Comparison of ENCODE assay signal across 9 cellular contexts in the genomic region with DNA sequence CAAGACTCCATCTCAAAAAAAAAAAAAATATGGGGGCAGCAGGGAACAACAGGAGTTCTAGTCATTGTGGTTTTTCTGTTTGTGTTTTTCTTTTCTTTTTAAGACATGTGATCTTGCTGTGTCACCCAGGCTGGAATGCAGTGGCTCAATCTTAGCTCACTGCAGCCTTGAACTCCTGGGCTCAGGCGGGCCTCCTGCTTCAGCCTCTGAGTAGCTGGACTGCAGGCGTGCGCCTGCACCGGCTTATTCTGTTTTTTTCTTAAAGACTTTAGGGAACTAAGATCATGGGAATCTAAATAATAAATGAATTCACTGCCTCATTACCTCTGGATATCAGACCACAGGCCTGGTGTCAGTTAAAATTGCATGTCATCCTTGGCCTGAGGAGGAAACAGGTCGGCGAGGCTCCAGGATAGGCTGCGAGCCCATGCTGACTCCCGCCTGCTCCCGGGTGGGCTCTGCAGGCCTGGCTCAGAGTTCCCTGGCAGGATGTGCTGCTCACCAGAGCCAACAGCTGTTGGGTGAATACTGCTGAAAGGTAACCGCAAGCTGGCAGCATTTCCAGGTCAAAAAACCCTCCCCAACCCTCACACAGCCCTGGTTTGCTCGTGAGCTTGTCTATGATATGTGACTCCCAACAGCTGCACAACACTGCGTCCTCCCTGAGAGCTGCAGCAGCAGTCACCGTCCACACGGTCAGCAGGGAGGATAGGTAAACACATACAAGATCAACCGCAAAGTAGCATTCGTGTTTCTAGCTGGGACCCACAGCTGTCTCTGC. TPM values are rescaled to one million over a fixed set of nuclear protein-coding genes. Genes with fewer than 3 reads are reported as not detected.
DNase-seq lines count a peak whose midpoint lies in the region; ATAC-seq and TF ChIP-seq lines count a peak whose summit lies in the region.
"Had no signal": no experiment of that assay in that cellular context is flagged by ENCODE, and none has a peak within 500 bp of the region (broad histone marks: within the 10 kb centered on the region; RNA-seq: fewer than 3 reads in every experiment).

No MANE protein-coding gene starts in this region.

- no peak overlapping the region for H2AFZ ChIP-seq in neural progenitor cell (replicated peaks)

- ATAC-seq in effector memory CD8-positive, alpha-beta T cell (replicated peaks), result no peak
- ATAC-seq in left colon, result no peak

- H3K4me2 ChIP-seq in BLaER1 treated with 17β-estradiol and CSF1 and Interleukin-3, amounts not matched to agents 10 nM and 100 nM, result peak overlapping the region; percentile 49 to 91 (median 83)
- H3K4me2 ChIP-seq in neural progenitor cell, result no peak overlapping the region

- peak; percentile 89 for DNase-seq in GOT3 (lab: John Stamatoyannopoulos, UW)
- DNase-seq in NCI-H2029 (lab: John Stamatoyannopoulos, UW), result peak; percentile 90
- DNase-seq in astrocyte of the cerebellum (ENCODE audit: low read depth), result peak; percentile 85
- DNase-seq in neural progenitor cell (ENCODE audit: low spot score), result no peak
- DNase-seq in effector memory CD8-positive, alpha-beta T cell, result no peak
- DNase-seq in left colon, result no peak
- DNase-seq in activated CD4-positive, alpha-beta T cell treated with anti-CD3 and anti-CD28 coated beads, Interleukin-2, amount 50 U/mL, for 1 hour, result no peak

- intact Hi-C loops in left colon (cut with DNase I, micrococcal nuclease), result no loop called here

- H3K36me3 ChIP-seq in BLaER1 treated with 17β-estradiol and CSF1 and Interleukin-3, amounts not matched to agents 10 nM and 100 nM, result peaks cover 9 to 40% (median 29%) of the 10 kb centered on the region in 11 experiments; a peak in 21 of 22 replicates
- no peaks in the 10 kb centered on the region for H3K36me3 ChIP-seq in neural progenitor cell

- in situ Hi-C loops in astrocyte of the cerebellum (cut with HindIII; ENCODE audit: low sequenced_read_pairs), result no loop called here

- H3K27me3 ChIP-seq in BLaER1 treated with 17β-estradiol and CSF1 and Interleukin-3, amounts not matched to agents 10 nM and 100 nM, result no peaks in the 10 kb centered on the region
- no peaks in the 10 kb centered on the region for H3K27me3 ChIP-seq in neural progenitor cell

- H3K27me3 Mint-ChIP-seq in neural progenitor cell (ENCODE audit: insufficient read depth, low read depth), result peaks cover 4% of the 10 kb centered on the region
- H3K27me3 Mint-ChIP-seq in effector memory CD8-positive, alpha-beta T cell, result peaks cover 0 to 12% of the 10 kb centered on the region in 2 donors

- H3K4me1 Mint-ChIP-seq in neural progenitor cell, result peaks cover 5% of the 10 kb centered on the region
- H3K4me1 Mint-ChIP-seq in effector memory CD8-positive, alpha-beta T cell (ENCODE audit: low read depth in 2 of 2), result peaks cover 0 to 7% of the 10 kb centered on the region in 2 donors

- H3K36me3 Mint-ChIP-seq in neural progenitor cell, result peaks cover 21% of the 10 kb centered on the region
- H3K36me3 Mint-ChIP-seq in effector memory CD8-positive, alpha-beta T cell (ENCODE audit: insufficient read depth), result peaks cover 5% of the 10 kb centered on the region
- H3K36me3 Mint-ChIP-seq: activated naive CD4-positive, alpha-beta T cell treated with anti-CD3 and anti-CD28 coated beads, Interleukin-2, amount 50 U/mL, for 24 hours had no signal

- H3K9ac ChIP-seq in BLaER1 treated with 17β-estradiol and CSF1 and Interleukin-3, amounts not matched to agents 10 nM and 100 nM, result peak overlapping the region in 10 of 11 experiments; percentile 38 to 73 (median 66); a peak in 18 of 22 replicates
- no peak overlapping the region for H3K9ac ChIP-seq in neural progenitor cell

- peak overlapping the region in 9 of 11 experiments; percentile 65 to 85 (median 80); a peak in 19 of 22 replicates for H3K27ac ChIP-seq in BLaER1 treated with 17β-estradiol and CSF1 and Interleukin-3, amounts not matched to agents 10 nM and 100 nM
- no peak overlapping the region for H3K27ac ChIP-seq in neural progenitor cell

- peaks cover 0 to 27% (median 0%) of the 10 kb centered on the region in 11 experiments; a peak in 10 of 22 replicates for H3K9me3 ChIP-seq in BLaER1 treated with 17β-estradiol and CSF1 and Interleukin-3, amounts not matched to agents 10 nM and 100 nM (replicated peaks in 1 of 11)
- H3K9me3 ChIP-seq in neural progenitor cell (ENCODE audit: low read depth), result no peaks in the 10 kb centered on the region

- peak overlapping the region; percentile 60 for H3K27ac Mint-ChIP-seq in neural progenitor cell
- H3K27ac Mint-ChIP-seq in effector memory CD8-positive, alpha-beta T cell, result no peak overlapping the region
- H3K27ac Mint-ChIP-seq: activated naive CD4-positive, alpha-beta T cell treated with anti-CD3 and anti-CD28 coated beads, Interleukin-2, amount 50 U/mL, for 24 hours had no signal

- no peaks in the 10 kb centered on the region for H3K79me2 ChIP-seq in neural progenitor cell (ENCODE audit: low read depth)

- H3K4me3 Mint-ChIP-seq in neural progenitor cell, result no peak overlapping the region
- no peak overlapping the region for H3K4me3 Mint-ChIP-seq in effector memory CD8-positive, alpha-beta T cell
- H3K4me3 Mint-ChIP-seq: activated naive CD4-positive, alpha-beta T cell treated with anti-CD3 and anti-CD28 coated beads, Interleukin-2, amount 50 U/mL, for 24 hours had no signal

- H3K4me3 ChIP-seq in BLaER1 treated with 17β-estradiol and CSF1 and Interleukin-3, amounts not matched to agents 10 nM and 100 nM, result peak overlapping the region in 3 of 10 experiments; percentile 5 to 30 (median 23); a peak in 5 of 20 replicates
- no peak overlapping the region for H3K4me3 ChIP-seq in astrocyte of the cerebellum (ENCODE audit: low read depth, low read length)
- no peak overlapping the region for H3K4me3 ChIP-seq in neural progenitor cell

- no peaks in the 10 kb centered on the region for H4K20me1 ChIP-seq in BLaER1 treated with 17β-estradiol and CSF1 and Interleukin-3, amounts not matched to agents 10 nM and 100 nM
- no peaks in the 10 kb centered on the region for H4K20me1 ChIP-seq in neural progenitor cell (ENCODE audit: low read depth)

- peaks cover 47 to 100% (median 96%) of the 10 kb centered on the region in 10 experiments for H3K4me1 ChIP-seq in BLaER1 treated with 17β-estradiol and CSF1 and Interleukin-3, amounts not matched to agents 10 nM and 100 nM
- H3K4me1 ChIP-seq in neural progenitor cell, result no peaks in the 10 kb centered on the region

- no peaks in the 10 kb centered on the region for H3F3A ChIP-seq in neural progenitor cell (ENCODE audit: low read depth)

- TF ChIP-seq CTCF in astrocyte of the cerebellum (IDR thresholded peaks at IDR 0.05; ENCODE audit: low read depth, low read length, missing control alignments), result no peak
- TF ChIP-seq CTCF in neural progenitor cell (IDR thresholded peaks at IDR 0.05), result no peak

- no peaks in the 10 kb centered on the region for H3K9me3 Mint-ChIP-seq in neural progenitor cell
- no peaks in the 10 kb centered on the region for H3K9me3 Mint-ChIP-seq in effector memory CD8-positive, alpha-beta T cell
- H3K9me3 Mint-ChIP-seq: activated naive CD4-positive, alpha-beta T cell treated with anti-CD3 and anti-CD28 coated beads, Interleukin-2, amount 50 U/mL, for 24 hours had no signal

RNA-seq across cellular contexts. Expression of gene SCCPDH, which starts 58.1 kb away (rescaled TPM):
- total RNA-seq in neural progenitor cell (ENCODE audit: low replicate concordance) (46.7 and 56.3 TPM in 2 replicates), left colon (10 to 100 TPM; 30.7 to 32.4 TPM)

Comparison
In these comparisons a context has a peak if more than half of its experiments do, and no peak if none do; other contexts are left out.
1. DNase-seq: peak in GOT3 (single experiment), NCI-H2029 (single experiment) and astrocyte of the cerebellum (single experiment); none in neural progenitor cell (single experiment), effector memory CD8-positive, alpha-beta T cell (0 of 3), left colon (0 of 2) and activated CD4-positive, alpha-beta T cell treated with anti-CD3 and anti-CD28 coated beads, Interleukin-2, amount 50 U/mL, for 1 hour (single experiment).